25 cellular contexts compared by ENCODE assay signal in the genomic region with DNA sequence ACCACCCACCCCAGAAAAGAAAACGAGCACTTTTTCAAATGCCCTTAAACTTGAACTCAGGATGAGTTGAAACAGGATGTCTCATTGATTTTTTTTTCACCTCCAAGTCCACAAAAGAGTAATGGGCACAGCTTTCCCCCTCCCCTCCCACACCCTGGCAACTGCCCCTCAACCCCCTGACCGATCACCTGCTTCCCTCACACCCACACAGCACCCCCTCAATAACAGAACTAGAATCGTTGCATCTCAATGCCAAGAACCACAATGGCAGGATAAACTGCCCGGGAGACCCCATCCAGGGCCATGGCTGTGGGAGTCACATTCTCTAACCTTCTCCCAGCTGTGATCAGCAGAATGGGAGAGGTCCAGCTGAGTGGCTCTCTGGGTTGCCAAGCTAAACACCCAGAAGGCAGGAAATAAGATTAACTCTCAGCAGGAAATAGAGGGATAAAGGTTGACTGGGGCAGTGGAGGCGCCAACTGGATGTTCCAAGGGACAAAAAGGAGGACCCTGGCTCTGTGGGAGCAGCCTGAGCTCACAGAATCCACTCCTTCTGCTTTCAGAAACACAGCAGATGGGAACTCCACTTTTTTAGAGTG.
"Had no signal": no experiment of that assay in that cellular context is flagged by ENCODE, and none has a peak within 500 bp of the region (broad histone marks: within the 10 kb centered on the region; RNA-seq: fewer than 3 reads in every experiment).

No MANE protein-coding gene starts in this region.

- H3K4me3 Mint-ChIP-seq: activated naive CD4-positive, alpha-beta T cell treated with anti-CD3 and anti-CD28 coated beads for 36 hours; activated naive CD8-positive, alpha-beta T cell treated with anti-CD3 and anti-CD28 coated beads for 36 hours; mesothelial cell of epicardium; naive B cell; neural crest cell had no signal

- H3K36me3 ChIP-seq: adrenal gland, brain microvascular endothelial cell, right atrium auricular region, spleen, transverse colon had no signal

- H3K27ac ChIP-seq: adrenal gland, brain microvascular endothelial cell, foreskin keratinocyte, parathyroid adenoma, right atrium auricular region, testis, transverse colon had no signal

- H3K9me3 Mint-ChIP-seq: activated naive CD4-positive, alpha-beta T cell treated with anti-CD3 and anti-CD28 coated beads for 36 hours; activated naive CD8-positive, alpha-beta T cell treated with anti-CD3 and anti-CD28 coated beads for 36 hours; mesothelial cell of epicardium; naive B cell; neural crest cell had no signal

- H3K4me1 Mint-ChIP-seq: activated naive CD8-positive, alpha-beta T cell treated with anti-CD3 and anti-CD28 coated beads for 36 hours; naive B cell had no signal

- H3K9ac ChIP-seq: parathyroid adenoma had no signal

- ATAC-seq: activated CD4-positive, CD25-positive, alpha-beta regulatory T cell treated with anti-CD3 and anti-CD28 coated beads, Interleukin-2, amount 50 U/mL, for 24 hours; foreskin keratinocyte had no signal

- DNase-seq: activated CD4-positive, alpha-beta T cell treated with anti-CD3 and anti-CD28 coated beads for 48 hours; activated CD4-positive, alpha-beta T cell treated with anti-CD3 and anti-CD28 coated beads, Interleukin-2, amount 50 U/mL, for 48 hours; activated CD8-positive, alpha-beta memory T cell treated with anti-CD3 and anti-CD28 coated beads for 24 hours; activated effector memory CD4-positive, alpha-beta T cell treated with anti-CD3 and anti-CD28 coated beads, Interleukin-2, amount 50 U/mL, for 16 hours; activated naive CD4-positive, alpha-beta T cell treated with anti-CD3 and anti-CD28 coated beads for 36 hours; activated naive CD8-positive, alpha-beta T cell treated with anti-CD3 and anti-CD28 coated beads for 36 hours; adrenal gland; aorta; brain microvascular endothelial cell; foreskin keratinocyte; mammary epithelial cell; naive B cell; nucleus accumbens; spleen; stimulated activated CD4-positive, alpha-beta T cell treated with anti-CD3 and anti-CD28 coated beads, Interleukin-2, amount 100 ng/mL, for 48 hours; stimulated activated naive CD4-positive, alpha-beta T cell treated with Interleukin-2 at 50 U/mL for 16 hours; testis; transverse colon had no signal

- H3K27me3 ChIP-seq: adrenal gland, brain microvascular endothelial cell, foreskin keratinocyte, right atrium auricular region, testis, transverse colon had no signal

- H3K27me3 Mint-ChIP-seq: activated naive CD8-positive, alpha-beta T cell treated with anti-CD3 and anti-CD28 coated beads for 36 hours had no signal

- H3K4me3 ChIP-seq: adrenal gland, right atrium auricular region, spleen, testis, transverse colon had no signal

- H3K27ac Mint-ChIP-seq: activated naive CD4-positive, alpha-beta T cell treated with anti-CD3 and anti-CD28 coated beads for 36 hours; activated naive CD8-positive, alpha-beta T cell treated with anti-CD3 and anti-CD28 coated beads for 36 hours; mesothelial cell of epicardium had no signal

- H2AFZ ChIP-seq: parathyroid adenoma had no signal

- FAIRE-seq: endothelial cell of umbilical vein, islet of Langerhans had no signal

- H3K4me1 ChIP-seq: foreskin keratinocyte, parathyroid adenoma had no signal

- H3K79me2 ChIP-seq: parathyroid adenoma had no signal

- H3K36me3 Mint-ChIP-seq: activated naive CD8-positive, alpha-beta T cell treated with anti-CD3 and anti-CD28 coated beads for 36 hours; mesothelial cell of epicardium; naive B cell had no signal

- H3K9me3 ChIP-seq: adrenal gland, right atrium auricular region, spleen, testis, transverse colon had no signal
